In the genomic region with DNA sequence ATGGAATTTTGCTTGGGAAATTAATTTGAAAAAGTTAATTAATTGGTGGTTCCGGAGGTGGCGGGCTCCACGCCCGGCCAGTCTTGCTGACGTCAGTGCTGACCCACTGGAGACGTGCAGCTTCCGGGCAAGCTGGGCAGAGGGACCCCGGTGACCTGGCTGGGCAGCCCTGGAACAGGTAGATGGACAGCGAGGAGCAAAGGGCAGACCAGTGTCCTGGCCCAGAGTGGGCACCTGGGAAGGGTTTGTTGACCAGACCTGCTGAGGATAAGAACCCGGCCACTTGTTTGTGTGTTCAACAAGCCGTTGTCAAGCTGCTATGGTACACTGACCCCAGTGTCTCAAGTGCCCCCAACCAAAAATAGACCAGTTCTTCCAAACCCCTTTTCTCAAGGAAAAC, we compare ENCODE assay signal across 15 cellular contexts. TPM values are rescaled to one million over a fixed set of nuclear protein-coding genes. Genes with fewer than 3 reads are reported as not detected.
A peak's percentile ranks its signal among the peaks of the same experiment; 100 is the strongest.
DNase-seq lines count a peak whose midpoint lies in the region; ATAC-seq and TF ChIP-seq lines count a peak whose summit lies in the region.
"Had no signal": no experiment of that assay in that cellular context is flagged by ENCODE, and none has a peak within 500 bp of the region (broad histone marks: within the 10 kb centered on the region; RNA-seq: fewer than 3 reads in every experiment).

No MANE protein-coding gene starts in this region.

- TF ChIP-seq POLR2A in GM19099 (IDR thresholded peaks at IDR 0.05; ENCODE audit: extremely low read depth, insufficient read length, low read depth) (peak; percentile 0), adrenal gland (IDR thresholded peaks at IDR 0.05) (no peak), stomach (IDR thresholded peaks at IDR 0.05) (no peak)

- DNase-seq in adrenal gland = peak in 1 of 7 donors; percentile 24
- DNase-seq in stomach = no peak
- DNase-seq in GF-D8 (lab: John Stamatoyannopoulos, UW) = no peak
- DNase-seq in foreskin fibroblast = no peak
- DNase-seq in H7 = no peak
- DNase-seq: activated effector memory CD4-positive, alpha-beta T cell treated with anti-CD3 and anti-CD28 coated beads, Interleukin-2, amount 50 U/mL, for 16 hours; CD4-positive, CD25-positive, alpha-beta regulatory T cell; MG63; NCI-H2081 treated with DMSO at 0.1 percent for 48 hours; NCI-H748 treated with DMSO at 0.1 percent for 48 hours; SIG-M5 had no signal

- no peak overlapping the region for H3K4me3 ChIP-seq in adrenal gland
- no peak overlapping the region for H3K4me3 ChIP-seq in mesodermal cell (ENCODE audit: extremely low read depth, insufficient read depth, low read length, poor library complexity, severe bottlenecking)
- no peak overlapping the region for H3K4me3 ChIP-seq in stomach
- no peak overlapping the region for H3K4me3 ChIP-seq in foreskin fibroblast (ENCODE audit: low read depth in 1 of 2, low read length in 2 of 2)
- no peak overlapping the region for H3K4me3 ChIP-seq in H7 (ENCODE audit: insufficient read depth, low read depth, low read length)
- H3K4me3 ChIP-seq: MG63, neural progenitor cell had no signal

- no peaks in the 10 kb centered on the region for H3K36me3 ChIP-seq in adrenal gland (replicated peaks in 1 of 2)
- H3K36me3 ChIP-seq in mesodermal cell (ENCODE audit: control insufficient read depth, insufficient read depth, low read length) = peaks cover 38% of the 10 kb centered on the region
- H3K36me3 ChIP-seq in stomach = peaks cover 0 to 3% (median 0%) of the 10 kb centered on the region in 4 donors
- no peaks in the 10 kb centered on the region; the same call in 1 of the 2 replicates for H3K36me3 ChIP-seq in H7 (replicated peaks; ENCODE audit: control insufficient read depth, insufficient read depth, low read length)
- H3K36me3 ChIP-seq: neural progenitor cell had no signal

- H3K27ac ChIP-seq in adrenal gland (peak overlapping the region; percentile 36 to 97 (median 78)), mesodermal cell (ENCODE audit: low read depth, low read length, severe bottlenecking) (peak overlapping the region; percentile 53), stomach (peak overlapping the region in 4 of 5 donors; percentile 88 to 95 (median 92))
- H3K27ac ChIP-seq: neural progenitor cell had no signal

- no peak for TF ChIP-seq EP300 in stomach (IDR thresholded peaks at IDR 0.05)

- no peaks in the 10 kb centered on the region for H3K27me3 ChIP-seq in adrenal gland
- no peaks in the 10 kb centered on the region for H3K27me3 ChIP-seq in stomach
- no peaks in the 10 kb centered on the region for H3K27me3 ChIP-seq in H7 (ENCODE audit: control insufficient read depth, insufficient read depth, low read length)
- H3K27me3 ChIP-seq: MG63, neural progenitor cell had no signal

- 58 to 75% (median 69%) methylated on average over 5 to 11 of the region's 11 CpGs for WGBS in adrenal gland, 4 donors
- 99% methylated on average over 10 to 11 of the region's 11 CpGs for WGBS in mesodermal cell (ENCODE audit: insufficient coverage in 2 of 2), 2 experiments
- WGBS in stomach, 5 donors = 75 to 83% (median 80%) methylated on average over 8 to 11 of the region's 11 CpGs

- H3K4me1 ChIP-seq in adrenal gland (replicated peaks in 1 of 2) (peaks cover 72 to 86% of the 10 kb centered on the region in 2 donors), mesodermal cell (ENCODE audit: control insufficient read depth, insufficient read depth, low read length, poor library complexity, severe bottlenecking) (peaks cover 68% of the 10 kb centered on the region), stomach (peaks cover 87 to 100% (median 98%) of the 10 kb centered on the region in 4 donors)

- TF ChIP-seq CTCF in adrenal gland (IDR thresholded peaks at IDR 0.05) (no peak), stomach (IDR thresholded peaks at IDR 0.05) (no peak), foreskin fibroblast (IDR thresholded peaks at IDR 0.05; ENCODE audit: low read depth, low read length) (no peak)

- H3K9me3 ChIP-seq in adrenal gland (replicated peaks in 1 of 3) = no peaks in the 10 kb centered on the region
- no peaks in the 10 kb centered on the region for H3K9me3 ChIP-seq in mesodermal cell (ENCODE audit: control insufficient read depth, low read length)
- H3K9me3 ChIP-seq in stomach = no peaks in the 10 kb centered on the region
- H3K9me3 ChIP-seq: MG63 had no signal

- ATAC-seq in HG02759 (IDR thresholded peaks at IDR 0.05; ENCODE audit: unreplicated experiment) = no peak

- intact Hi-C loops in adrenal gland (cut with DNase I) = no loop called here
- intact Hi-C loops in stomach (cut with DNase I; ENCODE audit: low total_unique reads) = no loop called here

RNA-seq across cellular contexts. Expression of a gene that starts 17.5 kb away (rescaled TPM):
- total RNA-seq in adrenal gland (10 to 100 TPM; 33.5 to 79.3 (median 42.4) TPM), stomach (100 to 1,000 TPM in 1 of 5 donors, 10 to 100 TPM in 4; 25.9 to 101 (median 32.7) TPM)
- polyA plus RNA-seq in adrenal gland (10 to 100 TPM; 17.7 to 29.8 (median 27.8) TPM), stomach (10 to 100 TPM; 18.3 to 26.3 (median 22.2) TPM)
- 118 TPM for polyA plus RNA-seq in mesodermal cell (2013, experiment 1 of 2)
- polyA plus RNA-seq in mesodermal cell (2013, experiment 2 of 2) = 93.8 TPM
- total RNA-seq in H7 (2014; rRNA removed; shearing (Covaris generic)) = 150 and 154 TPM in 2 replicates
